14 cellular contexts compared by ENCODE assay signal in the genomic region with DNA sequence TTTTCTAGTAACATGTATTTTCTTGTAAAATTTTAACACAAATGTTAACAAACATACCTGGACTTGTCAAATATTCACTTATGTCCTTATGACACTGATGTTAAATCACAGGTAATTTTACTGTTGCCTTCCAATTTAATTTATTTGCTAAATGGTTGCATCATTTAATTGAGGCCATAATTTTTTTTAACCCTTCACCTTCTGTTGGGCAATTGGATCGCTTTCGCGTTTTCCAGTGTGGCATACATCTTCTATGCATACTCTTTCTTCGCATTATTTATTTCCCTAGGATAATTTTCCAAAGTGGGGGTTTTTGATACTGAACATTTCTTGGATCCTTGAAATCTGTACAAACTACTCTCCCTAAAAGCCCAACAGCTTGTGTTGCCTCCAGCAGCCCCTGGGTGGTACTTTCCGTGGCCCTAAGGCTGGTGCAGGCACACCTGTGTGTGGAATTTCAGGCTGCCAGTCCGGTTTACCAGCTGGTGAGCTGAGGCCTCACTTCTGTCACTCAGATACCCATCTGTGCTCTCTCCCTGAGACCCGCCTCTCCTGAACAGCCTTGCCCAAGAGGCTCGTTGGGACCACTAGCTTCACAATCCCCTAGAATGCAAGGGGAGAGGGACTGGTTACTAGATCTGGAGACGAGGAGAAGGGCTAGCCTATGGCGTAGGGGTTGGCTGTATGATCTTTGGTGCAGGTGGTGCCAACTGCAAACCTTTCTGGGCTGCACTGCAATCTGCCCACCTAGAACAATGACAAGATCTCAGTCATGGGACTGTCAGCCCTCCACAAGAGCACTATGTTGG.
DNase-seq lines count a peak whose midpoint lies in the region; ATAC-seq and TF ChIP-seq lines count a peak whose summit lies in the region.
"Had no signal": no experiment of that assay in that cellular context is flagged by ENCODE, and none has a peak within 500 bp of the region (broad histone marks: within the 10 kb centered on the region; RNA-seq: fewer than 3 reads in every experiment).

No MANE protein-coding gene starts in this region.

- H3K4me1 Mint-ChIP-seq in T-helper 2 cell treated with Interferon-gamma antibody and Interleukin-4, amounts not matched to agents 5 μg/mL and 100 μg/mL, for 36 hours (ENCODE audit: low read depth), result peaks cover 21% of the 10 kb centered on the region
- peaks cover 51% of the 10 kb centered on the region for H3K4me1 Mint-ChIP-seq in stimulated activated effector memory CD8-positive, alpha-beta T cell treated with anti-CD3 and anti-CD28 coated beads, Interleukin-12 subunit alpha, Interleukin-12 subunit beta, amount 100 ng/mL, for 72 hours

- H3K27me3 Mint-ChIP-seq in T-helper 2 cell treated with Interferon-gamma antibody and Interleukin-4, amounts not matched to agents 5 μg/mL and 100 μg/mL, for 36 hours (ENCODE audit: low read depth), result no peaks in the 10 kb centered on the region
- H3K27me3 Mint-ChIP-seq: activated CD4-positive, alpha-beta T cell treated with anti-CD3 and anti-CD28 coated beads, Interleukin-2, amount 10 ng/mL, durations not matched to agents 7 days and 5 days had no signal

- peaks cover 2% of the 10 kb centered on the region for H3K36me3 Mint-ChIP-seq in T-helper 2 cell treated with Interferon-gamma antibody and Interleukin-4, amounts not matched to agents 5 μg/mL and 100 μg/mL, for 36 hours (ENCODE audit: low read depth)
- H3K36me3 Mint-ChIP-seq in stimulated activated effector memory CD8-positive, alpha-beta T cell treated with anti-CD3 and anti-CD28 coated beads, Interleukin-12 subunit alpha, Interleukin-12 subunit beta, amount 100 ng/mL, for 72 hours, result peaks cover 4% of the 10 kb centered on the region

- peak; percentile 14 for TF ChIP-seq CTCF in epithelial cell of esophagus (IDR thresholded peaks at IDR 0.05; ENCODE audit: insufficient read depth, low read depth, low read length, missing control alignments)

- H3K27ac Mint-ChIP-seq in T-helper 2 cell treated with Interferon-gamma antibody and Interleukin-4, amounts not matched to agents 5 μg/mL and 100 μg/mL, for 36 hours, result peak overlapping the region; percentile 36
- peak overlapping the region; percentile 92 for H3K27ac Mint-ChIP-seq in stimulated activated effector memory CD8-positive, alpha-beta T cell treated with anti-CD3 and anti-CD28 coated beads, Interleukin-12 subunit alpha, Interleukin-12 subunit beta, amount 100 ng/mL, for 72 hours
- H3K27ac Mint-ChIP-seq: activated CD4-positive, alpha-beta T cell treated with anti-CD3 and anti-CD28 coated beads, Interleukin-2, amount 10 ng/mL, durations not matched to agents 7 days and 5 days had no signal

- in situ Hi-C loops in ACHN (cut with HindIII; ENCODE audit: low pct_ligation_motif_present, low pct_unique_long_range_greater_than_20kb, low sequenced_read_pairs), result no loop called here

- H3K9me3 Mint-ChIP-seq in T-helper 2 cell treated with Interferon-gamma antibody and Interleukin-4, amounts not matched to agents 5 μg/mL and 100 μg/mL, for 36 hours, result no peaks in the 10 kb centered on the region
- H3K9me3 Mint-ChIP-seq in stimulated activated effector memory CD8-positive, alpha-beta T cell treated with anti-CD3 and anti-CD28 coated beads, Interleukin-12 subunit alpha, Interleukin-12 subunit beta, amount 100 ng/mL, for 72 hours, result no peaks in the 10 kb centered on the region
- H3K9me3 Mint-ChIP-seq: activated CD4-positive, alpha-beta T cell treated with anti-CD3 and anti-CD28 coated beads, Interleukin-2, amount 10 ng/mL, durations not matched to agents 7 days and 5 days had no signal

- DNase-seq in T-helper 2 cell treated with Interferon-gamma antibody and Interleukin-4, amounts not matched to agents 5 μg/mL and 100 μg/mL, for 36 hours (ENCODE audit: low spot score), result no peak
- DNase-seq in T-helper 2 cell (no peak), NCI-H345 treated with DMSO at 0.1 percent for 48 hours (lab: John Stamatoyannopoulos, UW; ENCODE audit: unreplicated experiment) (peak; percentile 58), epithelial cell of esophagus (ENCODE audit: low read depth) (peak; percentile 80), ACHN (no peak), NCI-H2107 treated with DMSO at 0.1 percent for 48 hours (lab: John Stamatoyannopoulos, UW; ENCODE audit: unreplicated experiment) (no peak)
- peak in 1 of 2 donors; percentile 50 for DNase-seq in stimulated activated effector memory CD8-positive, alpha-beta T cell treated with anti-CD3 and anti-CD28 coated beads, Interleukin-12 subunit alpha, Interleukin-12 subunit beta, amount 100 ng/mL, for 72 hours (ENCODE audit: low spot score in 2 of 2)
- DNase-seq: activated CD4-positive, alpha-beta T cell treated with anti-CD3 and anti-CD28 coated beads, Interleukin-2, amount 10 ng/mL, durations not matched to agents 7 days and 5 days; brain microvascular endothelial cell; DMS79 treated with DMSO at 0.1 percent for 48 hours; hippocampal formation; lower lobe of right lung; upper lobe of left lung had no signal

- H3K4me3 Mint-ChIP-seq in T-helper 2 cell treated with Interferon-gamma antibody and Interleukin-4, amounts not matched to agents 5 μg/mL and 100 μg/mL, for 36 hours, result no peak overlapping the region
- no peak overlapping the region for H3K4me3 Mint-ChIP-seq in stimulated activated effector memory CD8-positive, alpha-beta T cell treated with anti-CD3 and anti-CD28 coated beads, Interleukin-12 subunit alpha, Interleukin-12 subunit beta, amount 100 ng/mL, for 72 hours
- H3K4me3 Mint-ChIP-seq: activated CD4-positive, alpha-beta T cell treated with anti-CD3 and anti-CD28 coated beads, Interleukin-2, amount 10 ng/mL, durations not matched to agents 7 days and 5 days had no signal

- ATAC-seq in stimulated activated effector memory CD8-positive, alpha-beta T cell treated with anti-CD3 and anti-CD28 coated beads, Interleukin-12 subunit alpha, Interleukin-12 subunit beta, amount 100 ng/mL, for 72 hours, result no peak
- ATAC-seq in HG02885 (IDR thresholded peaks at IDR 0.05; ENCODE audit: poor library complexity, unreplicated experiment), result no peak

- no peak overlapping the region for H3K4me3 ChIP-seq in epithelial cell of esophagus (ENCODE audit: low read length)
- H3K4me3 ChIP-seq: lower lobe of right lung, upper lobe of left lung had no signal

Comparison
In these comparisons a context has a peak if more than half of its experiments do, and no peak if none do; other contexts are left out.
1. DNase-seq: peak in NCI-H345 treated with DMSO at 0.1 percent for 48 hours (single experiment) and epithelial cell of esophagus (single experiment); none in T-helper 2 cell treated with Interferon-gamma antibody and Interleukin-4, amounts not matched to agents 5 μg/mL and 100 μg/mL, for 36 hours (single experiment), T-helper 2 cell (0 of 5), ACHN (single experiment) and NCI-H2107 treated with DMSO at 0.1 percent for 48 hours (single experiment).